Comparison of ENCODE assay signal across 1 cellular context in genomic region chr12:50504798-50505385, GRCh38.
TF ChIP-seq lines count a peak whose summit lies in the region.

A gene with protein sequence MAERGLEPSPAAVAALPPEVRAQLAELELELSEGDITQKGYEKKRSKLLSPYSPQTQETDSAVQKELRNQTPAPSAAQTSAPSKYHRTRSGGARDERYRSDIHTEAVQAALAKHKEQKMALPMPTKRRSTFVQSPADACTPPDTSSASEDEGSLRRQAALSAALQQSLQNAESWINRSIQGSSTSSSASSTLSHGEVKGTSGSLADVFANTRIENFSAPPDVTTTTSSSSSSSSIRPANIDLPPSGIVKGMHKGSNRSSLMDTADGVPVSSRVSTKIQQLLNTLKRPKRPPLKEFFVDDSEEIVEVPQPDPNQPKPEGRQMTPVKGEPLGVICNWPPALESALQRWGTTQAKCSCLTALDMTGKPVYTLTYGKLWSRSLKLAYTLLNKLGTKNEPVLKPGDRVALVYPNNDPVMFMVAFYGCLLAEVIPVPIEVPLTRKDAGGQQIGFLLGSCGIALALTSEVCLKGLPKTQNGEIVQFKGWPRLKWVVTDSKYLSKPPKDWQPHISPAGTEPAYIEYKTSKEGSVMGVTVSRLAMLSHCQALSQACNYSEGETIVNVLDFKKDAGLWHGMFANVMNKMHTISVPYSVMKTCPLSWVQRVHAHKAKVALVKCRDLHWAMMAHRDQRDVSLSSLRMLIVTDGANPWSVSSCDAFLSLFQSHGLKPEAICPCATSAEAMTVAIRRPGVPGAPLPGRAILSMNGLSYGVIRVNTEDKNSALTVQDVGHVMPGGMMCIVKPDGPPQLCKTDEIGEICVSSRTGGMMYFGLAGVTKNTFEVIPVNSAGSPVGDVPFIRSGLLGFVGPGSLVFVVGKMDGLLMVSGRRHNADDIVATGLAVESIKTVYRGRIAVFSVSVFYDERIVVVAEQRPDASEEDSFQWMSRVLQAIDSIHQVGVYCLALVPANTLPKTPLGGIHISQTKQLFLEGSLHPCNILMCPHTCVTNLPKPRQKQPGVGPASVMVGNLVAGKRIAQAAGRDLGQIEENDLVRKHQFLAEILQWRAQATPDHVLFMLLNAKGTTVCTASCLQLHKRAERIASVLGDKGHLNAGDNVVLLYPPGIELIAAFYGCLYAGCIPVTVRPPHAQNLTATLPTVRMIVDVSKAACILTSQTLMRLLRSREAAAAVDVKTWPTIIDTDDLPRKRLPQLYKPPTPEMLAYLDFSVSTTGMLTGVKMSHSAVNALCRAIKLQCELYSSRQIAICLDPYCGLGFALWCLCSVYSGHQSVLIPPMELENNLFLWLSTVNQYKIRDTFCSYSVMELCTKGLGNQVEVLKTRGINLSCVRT (N-terminal part only) (plus strand): TSS chr12:50504985. CDS start chr12:50505141, 156 bp downstream.

TF ChIP-seq in HEK293, 187 proteins besides CTCF, POLR2A, EP300 and RAD21 (continued from another document and continues in another):
- no peak for TF ChIP-seq ZNF670 (tag by site-specific recombination; IDR thresholded peaks at IDR 0.05; ENCODE audit: low read depth)
- TF ChIP-seq, protein P1, sequence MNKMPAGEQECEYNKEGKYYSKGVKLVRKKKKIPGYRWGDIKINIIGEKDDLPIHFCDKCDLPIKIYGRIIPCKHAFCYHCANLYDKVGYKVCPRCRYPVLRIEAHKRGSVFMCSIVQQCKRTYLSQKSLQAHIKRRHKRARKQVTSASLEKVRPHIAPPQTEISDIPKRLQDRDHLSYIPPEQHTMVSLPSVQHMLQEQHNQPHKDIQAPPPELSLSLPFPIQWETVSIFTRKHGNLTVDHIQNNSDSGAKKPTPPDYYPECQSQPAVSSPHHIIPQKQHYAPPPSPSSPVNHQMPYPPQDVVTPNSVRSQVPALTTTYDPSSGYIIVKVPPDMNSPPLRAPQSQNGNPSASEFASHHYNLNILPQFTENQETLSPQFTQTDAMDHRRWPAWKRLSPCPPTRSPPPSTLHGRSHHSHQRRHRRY (tag by site-specific recombination; IDR thresholded peaks at IDR 0.05): no peak
- TF ChIP-seq ZNF37A (tag by site-specific recombination; IDR thresholded peaks at IDR 0.05): no peak
- TF ChIP-seq ZNF596 (tag by site-specific recombination; IDR thresholded peaks at IDR 0.05): no peak
- TF ChIP-seq MYNN (tag by site-specific recombination; IDR thresholded peaks at IDR 0.05; ENCODE audit: borderline replicate concordance): no peak
- TF ChIP-seq ZNF19 (tag by site-specific recombination; IDR thresholded peaks at IDR 0.05; ENCODE audit: low read depth): no peak
- TF ChIP-seq ZNF571 (tag by site-specific recombination; IDR thresholded peaks at IDR 0.05): no peak
- TF ChIP-seq ZXDB (tag by site-specific recombination; IDR thresholded peaks at IDR 0.05): peak; percentile 31; the same call in 1 of the 2 replicates
- no peak for TF ChIP-seq ZBTB1 (tag by site-specific recombination; IDR thresholded peaks at IDR 0.05)
- TF ChIP-seq, protein P2, sequence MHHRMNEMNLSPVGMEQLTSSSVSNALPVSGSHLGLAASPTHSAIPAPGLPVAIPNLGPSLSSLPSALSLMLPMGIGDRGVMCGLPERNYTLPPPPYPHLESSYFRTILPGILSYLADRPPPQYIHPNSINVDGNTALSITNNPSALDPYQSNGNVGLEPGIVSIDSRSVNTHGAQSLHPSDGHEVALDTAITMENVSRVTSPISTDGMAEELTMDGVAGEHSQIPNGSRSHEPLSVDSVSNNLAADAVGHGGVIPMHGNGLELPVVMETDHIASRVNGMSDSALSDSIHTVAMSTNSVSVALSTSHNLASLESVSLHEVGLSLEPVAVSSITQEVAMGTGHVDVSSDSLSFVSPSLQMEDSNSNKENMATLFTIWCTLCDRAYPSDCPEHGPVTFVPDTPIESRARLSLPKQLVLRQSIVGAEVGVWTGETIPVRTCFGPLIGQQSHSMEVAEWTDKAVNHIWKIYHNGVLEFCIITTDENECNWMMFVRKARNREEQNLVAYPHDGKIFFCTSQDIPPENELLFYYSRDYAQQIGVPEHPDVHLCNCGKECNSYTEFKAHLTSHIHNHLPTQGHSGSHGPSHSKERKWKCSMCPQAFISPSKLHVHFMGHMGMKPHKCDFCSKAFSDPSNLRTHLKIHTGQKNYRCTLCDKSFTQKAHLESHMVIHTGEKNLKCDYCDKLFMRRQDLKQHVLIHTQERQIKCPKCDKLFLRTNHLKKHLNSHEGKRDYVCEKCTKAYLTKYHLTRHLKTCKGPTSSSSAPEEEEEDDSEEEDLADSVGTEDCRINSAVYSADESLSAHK (tag by site-specific recombination; IDR thresholded peaks at IDR 0.05): no peak
- no peak for TF ChIP-seq ZNF707 (tag by site-specific recombination; IDR thresholded peaks at IDR 0.05)
- TF ChIP-seq ZNF155 (tag by site-specific recombination; IDR thresholded peaks at IDR 0.05): no peak
- no peak for TF ChIP-seq ZNF202 (tag by site-specific recombination; IDR thresholded peaks at IDR 0.05; ENCODE audit: borderline replicate concordance)
- no peak for TF ChIP-seq ZNF350 (tag by site-specific recombination; IDR thresholded peaks at IDR 0.05)
- no peak for TF ChIP-seq ZNF664 (tag by site-specific recombination; IDR thresholded peaks at IDR 0.05)
- TF ChIP-seq ZSCAN23 (tag by site-specific recombination; IDR thresholded peaks at IDR 0.05): no peak
- no peak for TF ChIP-seq ZNF473 (tag by site-specific recombination; IDR thresholded peaks at IDR 0.05)
- TF ChIP-seq, protein P3, sequence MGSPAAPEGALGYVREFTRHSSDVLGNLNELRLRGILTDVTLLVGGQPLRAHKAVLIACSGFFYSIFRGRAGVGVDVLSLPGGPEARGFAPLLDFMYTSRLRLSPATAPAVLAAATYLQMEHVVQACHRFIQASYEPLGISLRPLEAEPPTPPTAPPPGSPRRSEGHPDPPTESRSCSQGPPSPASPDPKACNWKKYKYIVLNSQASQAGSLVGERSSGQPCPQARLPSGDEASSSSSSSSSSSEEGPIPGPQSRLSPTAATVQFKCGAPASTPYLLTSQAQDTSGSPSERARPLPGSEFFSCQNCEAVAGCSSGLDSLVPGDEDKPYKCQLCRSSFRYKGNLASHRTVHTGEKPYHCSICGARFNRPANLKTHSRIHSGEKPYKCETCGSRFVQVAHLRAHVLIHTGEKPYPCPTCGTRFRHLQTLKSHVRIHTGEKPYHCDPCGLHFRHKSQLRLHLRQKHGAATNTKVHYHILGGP (tag by site-specific recombination; IDR thresholded peaks at IDR 0.05): no peak
- TF ChIP-seq SCRT1 (tag by site-specific recombination; IDR thresholded peaks at IDR 0.05; ENCODE audit: borderline replicate concordance): no peak
- no peak for TF ChIP-seq ZNF112 (tag by site-specific recombination; IDR thresholded peaks at IDR 0.05)
- TF ChIP-seq BCL11B (tag by site-specific recombination; IDR thresholded peaks at IDR 0.05; ENCODE audit: low read depth): no peak; the same call in 1 of the 2 replicates
- TF ChIP-seq ZNF184 (tag by site-specific recombination; IDR thresholded peaks at IDR 0.05): peak; percentile 44; the same call in 1 of the 2 replicates
- TF ChIP-seq SETDB1 (IDR thresholded peaks at IDR 0.05; ENCODE audit: insufficient read length, low read length): no peak
- TF ChIP-seq ZNF530 (tag by site-specific recombination; IDR thresholded peaks at IDR 0.05; ENCODE audit: low read depth): no peak
- no peak for TF ChIP-seq ATF2 (tag by site-specific recombination; IDR thresholded peaks at IDR 0.05; ENCODE audit: low read depth)
- TF ChIP-seq, protein P4, sequence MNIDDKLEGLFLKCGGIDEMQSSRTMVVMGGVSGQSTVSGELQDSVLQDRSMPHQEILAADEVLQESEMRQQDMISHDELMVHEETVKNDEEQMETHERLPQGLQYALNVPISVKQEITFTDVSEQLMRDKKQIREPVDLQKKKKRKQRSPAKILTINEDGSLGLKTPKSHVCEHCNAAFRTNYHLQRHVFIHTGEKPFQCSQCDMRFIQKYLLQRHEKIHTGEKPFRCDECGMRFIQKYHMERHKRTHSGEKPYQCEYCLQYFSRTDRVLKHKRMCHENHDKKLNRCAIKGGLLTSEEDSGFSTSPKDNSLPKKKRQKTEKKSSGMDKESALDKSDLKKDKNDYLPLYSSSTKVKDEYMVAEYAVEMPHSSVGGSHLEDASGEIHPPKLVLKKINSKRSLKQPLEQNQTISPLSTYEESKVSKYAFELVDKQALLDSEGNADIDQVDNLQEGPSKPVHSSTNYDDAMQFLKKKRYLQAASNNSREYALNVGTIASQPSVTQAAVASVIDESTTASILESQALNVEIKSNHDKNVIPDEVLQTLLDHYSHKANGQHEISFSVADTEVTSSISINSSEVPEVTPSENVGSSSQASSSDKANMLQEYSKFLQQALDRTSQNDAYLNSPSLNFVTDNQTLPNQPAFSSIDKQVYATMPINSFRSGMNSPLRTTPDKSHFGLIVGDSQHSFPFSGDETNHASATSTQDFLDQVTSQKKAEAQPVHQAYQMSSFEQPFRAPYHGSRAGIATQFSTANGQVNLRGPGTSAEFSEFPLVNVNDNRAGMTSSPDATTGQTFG (tag by site-specific recombination; IDR thresholded peaks at IDR 0.05; ENCODE audit: borderline replicate concordance): no peak
- TF ChIP-seq KLF9 (tag by site-specific recombination; IDR thresholded peaks at IDR 0.05; ENCODE audit: low read depth): peak; percentile 69
- TF ChIP-seq IKZF3 (tag by site-specific recombination; IDR thresholded peaks at IDR 0.05): no peak
- TF ChIP-seq, protein P5, sequence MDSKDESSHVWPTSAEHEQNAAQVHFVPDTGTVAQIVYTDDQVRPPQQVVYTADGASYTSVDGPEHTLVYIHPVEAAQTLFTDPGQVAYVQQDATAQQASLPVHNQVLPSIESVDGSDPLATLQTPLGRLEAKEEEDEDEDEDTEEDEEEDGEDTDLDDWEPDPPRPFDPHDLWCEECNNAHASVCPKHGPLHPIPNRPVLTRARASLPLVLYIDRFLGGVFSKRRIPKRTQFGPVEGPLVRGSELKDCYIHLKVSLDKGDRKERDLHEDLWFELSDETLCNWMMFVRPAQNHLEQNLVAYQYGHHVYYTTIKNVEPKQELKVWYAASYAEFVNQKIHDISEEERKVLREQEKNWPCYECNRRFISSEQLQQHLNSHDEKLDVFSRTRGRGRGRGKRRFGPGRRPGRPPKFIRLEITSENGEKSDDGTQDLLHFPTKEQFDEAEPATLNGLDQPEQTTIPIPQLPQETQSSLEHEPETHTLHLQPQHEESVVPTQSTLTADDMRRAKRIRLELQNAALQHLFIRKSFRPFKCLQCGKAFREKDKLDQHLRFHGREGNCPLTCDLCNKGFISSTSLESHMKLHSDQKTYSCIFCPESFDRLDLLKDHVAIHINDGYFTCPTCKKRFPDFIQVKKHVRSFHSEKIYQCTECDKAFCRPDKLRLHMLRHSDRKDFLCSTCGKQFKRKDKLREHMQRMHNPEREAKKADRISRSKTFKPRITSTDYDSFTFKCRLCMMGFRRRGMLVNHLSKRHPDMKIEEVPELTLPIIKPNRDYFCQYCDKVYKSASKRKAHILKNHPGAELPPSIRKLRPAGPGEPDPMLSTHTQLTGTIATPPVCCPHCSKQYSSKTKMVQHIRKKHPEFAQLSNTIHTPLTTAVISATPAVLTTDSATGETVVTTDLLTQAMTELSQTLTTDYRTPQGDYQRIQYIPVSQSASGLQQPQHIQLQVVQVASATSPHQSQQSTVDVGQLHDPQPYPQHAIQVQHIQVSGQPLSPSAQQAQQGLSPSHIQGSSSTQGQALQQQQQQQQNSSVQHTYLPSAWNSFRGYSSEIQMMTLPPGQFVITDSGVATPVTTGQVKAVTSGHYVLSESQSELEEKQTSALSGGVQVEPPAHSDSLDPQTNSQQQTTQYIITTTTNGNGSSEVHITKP (tag by site-specific recombination; IDR thresholded peaks at IDR 0.05): peak; percentile 67
- 0 out of 2 replicates have a peak, but pooled peaks have one; percentile 42 for TF ChIP-seq KLF17 (tag by site-specific recombination; IDR thresholded peaks at IDR 0.05)
- TF ChIP-seq ZEB2 (tag by site-specific recombination; IDR thresholded peaks at IDR 0.05): no peak; the same call in 1 of the 2 replicates
- TF ChIP-seq, protein P6, sequence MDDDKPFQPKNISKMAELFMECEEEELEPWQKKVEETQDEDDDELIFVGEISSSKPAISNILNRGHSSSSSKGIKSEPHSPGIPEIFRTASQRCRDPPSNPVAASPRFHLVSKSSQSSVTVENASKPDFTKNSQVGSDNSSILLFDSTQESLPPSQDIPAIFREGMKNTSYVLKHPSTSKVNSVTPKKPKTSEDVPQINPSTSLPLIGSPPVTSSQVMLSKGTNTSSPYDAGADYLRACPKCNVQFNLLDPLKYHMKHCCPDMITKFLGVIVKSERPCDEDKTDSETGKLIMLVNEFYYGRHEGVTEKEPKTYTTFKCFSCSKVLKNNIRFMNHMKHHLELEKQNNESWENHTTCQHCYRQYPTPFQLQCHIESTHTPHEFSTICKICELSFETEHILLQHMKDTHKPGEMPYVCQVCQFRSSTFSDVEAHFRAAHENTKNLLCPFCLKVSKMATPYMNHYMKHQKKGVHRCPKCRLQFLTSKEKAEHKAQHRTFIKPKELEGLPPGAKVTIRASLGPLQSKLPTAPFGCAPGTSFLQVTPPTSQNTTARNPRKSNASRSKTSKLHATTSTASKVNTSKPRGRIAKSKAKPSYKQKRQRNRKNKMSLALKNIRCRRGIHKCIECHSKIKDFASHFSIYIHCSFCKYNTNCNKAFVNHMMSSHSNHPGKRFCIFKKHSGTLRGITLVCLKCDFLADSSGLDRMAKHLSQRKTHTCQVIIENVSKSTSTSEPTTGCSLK (tag by site-specific recombination; IDR thresholded peaks at IDR 0.05): no peak
- peak; percentile 96 for TF ChIP-seq ZNF654 (tag by site-specific recombination; IDR thresholded peaks at IDR 0.05; ENCODE audit: low read depth)
- TF ChIP-seq TRIM28 (IDR thresholded peaks at IDR 0.05; ENCODE audit: borderline replicate concordance, low read length): no peak
- no peak; the same call in 1 of the 2 replicates for TF ChIP-seq ZNF843 (tag by site-specific recombination; IDR thresholded peaks at IDR 0.05)
- TF ChIP-seq ZFP41 (tag by site-specific recombination; IDR thresholded peaks at IDR 0.05; ENCODE audit: borderline replicate concordance): no peak
- TF ChIP-seq HOXD13 (CRISPR knock-in tag; IDR thresholded peaks at IDR 0.05; ENCODE audit: borderline replicate concordance): no peak
- no peak for TF ChIP-seq ZFP69B (tag by site-specific recombination; IDR thresholded peaks at IDR 0.05)
